Comparison of ENCODE assay signal across 18 cellular contexts in genomic region chr1:18890704-18891103, GRCh38. TPM values are rescaled to one million over a fixed set of nuclear protein-coding genes. Genes with fewer than 3 reads are reported as not detected.
A peak's percentile ranks its signal among the peaks of the same experiment; 100 is the strongest.
DNase-seq lines count a peak whose midpoint lies in the region; ATAC-seq and TF ChIP-seq lines count a peak whose summit lies in the region.
"Had no signal": no experiment of that assay in that cellular context is flagged by ENCODE, and none has a peak within 500 bp of the region (broad histone marks: within the 10 kb centered on the region; RNA-seq: fewer than 3 reads in every experiment).

No MANE protein-coding gene starts in this region.

- DNase-seq in AG08395 (ENCODE audit: low spot score) (peak; percentile 84), RWPE1 (ENCODE audit: low spot score) (no peak), fibroblast of peridontal ligament (ENCODE audit: extremely low read depth) (peak; percentile 84), natural killer cell (no peak)
- no peak for DNase-seq in activated T-helper 2 cell treated with anti-CD3 and anti-CD28 coated beads, Interferon-gamma antibody, Interleukin-2, Interleukin-4, amounts not matched to agents 10 μg/mL and 5 μg/mL and 100 μg/mL, durations not matched to agents 14 hours and 24 hours and 36 hours (ENCODE audit: low spot score)
- DNase-seq in CD4-positive, alpha-beta T cell: no peak
- no peak for DNase-seq in effector CD8-positive, alpha-beta T cell (lab: John Stamatoyannopoulos, UW)
- DNase-seq: activated naive CD8-positive, alpha-beta T cell treated with anti-CD3 and anti-CD28 coated beads for 36 hours; Caco-2; dermis blood vessel endothelial cell; NCI-H446; WERI-Rb-1 had no signal

- no peaks in the 10 kb centered on the region for H3K4me1 Mint-ChIP-seq in activated T-helper 2 cell treated with anti-CD3 and anti-CD28 coated beads, Interferon-gamma antibody, Interleukin-2, Interleukin-4, amounts not matched to agents 10 μg/mL and 5 μg/mL and 100 μg/mL, durations not matched to agents 14 hours and 24 hours and 36 hours (ENCODE audit: low read depth)
- H3K4me1 Mint-ChIP-seq in CD4-positive, alpha-beta T cell (ENCODE audit: low read depth): no peaks in the 10 kb centered on the region
- H3K4me1 Mint-ChIP-seq in natural killer cell: no peaks in the 10 kb centered on the region
- H3K4me1 Mint-ChIP-seq: activated naive CD8-positive, alpha-beta T cell treated with anti-CD3 and anti-CD28 coated beads for 36 hours had no signal

- no peaks in the 10 kb centered on the region for H3K36me3 Mint-ChIP-seq in activated T-helper 2 cell treated with anti-CD3 and anti-CD28 coated beads, Interferon-gamma antibody, Interleukin-2, Interleukin-4, amounts not matched to agents 10 μg/mL and 5 μg/mL and 100 μg/mL, durations not matched to agents 14 hours and 24 hours and 36 hours (ENCODE audit: low read depth)
- no peaks in the 10 kb centered on the region for H3K36me3 Mint-ChIP-seq in CD4-positive, alpha-beta T cell (ENCODE audit: low read depth)
- no peaks in the 10 kb centered on the region for H3K36me3 Mint-ChIP-seq in natural killer cell
- H3K36me3 Mint-ChIP-seq: activated naive CD8-positive, alpha-beta T cell treated with anti-CD3 and anti-CD28 coated beads for 36 hours; natural killer cell treated with Interleukin-12 subunit alpha and Interleukin-12 subunit beta and Interleukin-15 and Interleukin-18, amount 100 ng/mL, for 72 hours had no signal

- no peak overlapping the region for H3K4me3 Mint-ChIP-seq in activated T-helper 2 cell treated with anti-CD3 and anti-CD28 coated beads, Interferon-gamma antibody, Interleukin-2, Interleukin-4, amounts not matched to agents 10 μg/mL and 5 μg/mL and 100 μg/mL, durations not matched to agents 14 hours and 24 hours and 36 hours (ENCODE audit: low read depth)
- no peak overlapping the region for H3K4me3 Mint-ChIP-seq in CD4-positive, alpha-beta T cell
- no peak overlapping the region for H3K4me3 Mint-ChIP-seq in natural killer cell
- H3K4me3 Mint-ChIP-seq: activated naive CD8-positive, alpha-beta T cell treated with anti-CD3 and anti-CD28 coated beads for 36 hours; natural killer cell treated with Interleukin-12 subunit alpha and Interleukin-12 subunit beta and Interleukin-15 and Interleukin-18, amount 100 ng/mL, for 72 hours; stimulated activated naive CD8-positive, alpha-beta T cell treated with anti-CD3 and anti-CD28 coated beads, Interleukin-15, Interleukin-2, amounts not matched to agents 100 ng/mL and 50 ng/mL, for 24 hours had no signal

- CTCF ChIA-PET in RWPE1 (lab: Yijun Ruan, JAX): interaction anchor here (0.6 to 0.9 kb wide), 2 partner anchors 16 to 707 kb away, joined by 3 read pairs; no protein-coding TSS in a partner anchor
- CTCF ChIA-PET in CD4-positive, alpha-beta T cell (lab: Charles Lee): no interaction called here

- H3K4me1 ChIP-seq in muscle layer of duodenum (ENCODE audit: control insufficient read depth in 1 of 2, insufficient read depth in 2 of 2, low read length in 2 of 2): no peaks in the 10 kb centered on the region

- H3K4me3 ChIP-seq in muscle layer of duodenum (ENCODE audit: low read depth in 1 of 2, low read length in 2 of 2): no peak overlapping the region
- H3K4me3 ChIP-seq: A549 had no signal

- no peak for ATAC-seq in CD4-positive, alpha-beta T cell (ENCODE audit: poor library complexity)
- ATAC-seq in natural killer cell: no peak
- ATAC-seq: A549; natural killer cell treated with Interleukin-12 subunit alpha and Interleukin-12 subunit beta and Interleukin-15 and Interleukin-18, amount 100 ng/mL, for 72 hours had no signal

- no peak overlapping the region for H3K27ac Mint-ChIP-seq in activated T-helper 2 cell treated with anti-CD3 and anti-CD28 coated beads, Interferon-gamma antibody, Interleukin-2, Interleukin-4, amounts not matched to agents 10 μg/mL and 5 μg/mL and 100 μg/mL, durations not matched to agents 14 hours and 24 hours and 36 hours
- H3K27ac Mint-ChIP-seq in CD4-positive, alpha-beta T cell: no peak overlapping the region
- no peak overlapping the region for H3K27ac Mint-ChIP-seq in natural killer cell
- H3K27ac Mint-ChIP-seq: activated naive CD8-positive, alpha-beta T cell treated with anti-CD3 and anti-CD28 coated beads for 36 hours; natural killer cell treated with Interleukin-12 subunit alpha and Interleukin-12 subunit beta and Interleukin-15 and Interleukin-18, amount 100 ng/mL, for 72 hours; stimulated activated naive CD8-positive, alpha-beta T cell treated with anti-CD3 and anti-CD28 coated beads, Interleukin-15, Interleukin-2, amounts not matched to agents 100 ng/mL and 50 ng/mL, for 24 hours had no signal

- H3K36me3 ChIP-seq in muscle layer of duodenum (ENCODE audit: control insufficient read depth in 1 of 2, insufficient read depth in 2 of 2, low read length in 2 of 2): no peaks in the 10 kb centered on the region
- H3K36me3 ChIP-seq: WERI-Rb-1 had no signal

- H3K27ac ChIP-seq in RWPE1 (peak overlapping the region; percentile 20; the same call in 1 of the 2 replicates), muscle layer of duodenum (ENCODE audit: low read length) (peak overlapping the region; percentile 49)
- H3K27ac ChIP-seq in CD4-positive, alpha-beta T cell (ENCODE audit: low read depth, low read length): no peak overlapping the region
- H3K27ac ChIP-seq: A549, WERI-Rb-1 had no signal

- H3K9me3 Mint-ChIP-seq in activated T-helper 2 cell treated with anti-CD3 and anti-CD28 coated beads, Interferon-gamma antibody, Interleukin-2, Interleukin-4, amounts not matched to agents 10 μg/mL and 5 μg/mL and 100 μg/mL, durations not matched to agents 14 hours and 24 hours and 36 hours: no peaks in the 10 kb centered on the region
- no peaks in the 10 kb centered on the region for H3K9me3 Mint-ChIP-seq in CD4-positive, alpha-beta T cell
- H3K9me3 Mint-ChIP-seq in natural killer cell: no peaks in the 10 kb centered on the region
- H3K9me3 Mint-ChIP-seq: activated naive CD8-positive, alpha-beta T cell treated with anti-CD3 and anti-CD28 coated beads for 36 hours; natural killer cell treated with Interleukin-12 subunit alpha and Interleukin-12 subunit beta and Interleukin-15 and Interleukin-18, amount 100 ng/mL, for 72 hours; stimulated activated naive CD8-positive, alpha-beta T cell treated with anti-CD3 and anti-CD28 coated beads, Interleukin-15, Interleukin-2, amounts not matched to agents 100 ng/mL and 50 ng/mL, for 24 hours had no signal

- no peaks in the 10 kb centered on the region for H3K9me3 ChIP-seq in muscle layer of duodenum (ENCODE audit: control insufficient read depth in 1 of 2, low read length in 2 of 2)
- H3K9me3 ChIP-seq in CD4-positive, alpha-beta T cell (ENCODE audit: control insufficient read depth, low read length): no peaks in the 10 kb centered on the region
- H3K9me3 ChIP-seq: A549, Caco-2 had no signal

- no peak for TF ChIP-seq CTCF in RWPE1 (conservative IDR thresholded peaks at IDR 0.05; ENCODE audit: low read depth)
- TF ChIP-seq CTCF in CD4-positive, alpha-beta T cell (IDR thresholded peaks at IDR 0.05): no peak
- TF ChIP-seq CTCF in natural killer cell (IDR thresholded peaks at IDR 0.05): no peak

- intact Hi-C loops in activated T-helper 2 cell treated with anti-CD3 and anti-CD28 coated beads, Interferon-gamma antibody, Interleukin-2, Interleukin-4, amounts not matched to agents 10 μg/mL and 5 μg/mL and 100 μg/mL, durations not matched to agents 14 hours and 24 hours and 36 hours (cut with micrococcal nuclease): no loop called here
- intact Hi-C loops in CD4-positive, alpha-beta T cell (cut with DNase I, micrococcal nuclease): no loop called here
- intact Hi-C loops in natural killer cell (cut with micrococcal nuclease): no loop called here

- no peaks in the 10 kb centered on the region for H3K27me3 ChIP-seq in muscle layer of duodenum (ENCODE audit: low read depth, low read length)
- H3K27me3 ChIP-seq in CD4-positive, alpha-beta T cell (ENCODE audit: control insufficient read depth, insufficient read depth, low read length): no peaks in the 10 kb centered on the region

- no peaks in the 10 kb centered on the region for H3K27me3 Mint-ChIP-seq in activated T-helper 2 cell treated with anti-CD3 and anti-CD28 coated beads, Interferon-gamma antibody, Interleukin-2, Interleukin-4, amounts not matched to agents 10 μg/mL and 5 μg/mL and 100 μg/mL, durations not matched to agents 14 hours and 24 hours and 36 hours (ENCODE audit: low read depth)
- no peaks in the 10 kb centered on the region for H3K27me3 Mint-ChIP-seq in CD4-positive, alpha-beta T cell
- no peaks in the 10 kb centered on the region for H3K27me3 Mint-ChIP-seq in natural killer cell (ENCODE audit: low read depth in 2 of 2)
- H3K27me3 Mint-ChIP-seq: activated naive CD8-positive, alpha-beta T cell treated with anti-CD3 and anti-CD28 coated beads for 36 hours; natural killer cell treated with Interleukin-12 subunit alpha and Interleukin-12 subunit beta and Interleukin-15 and Interleukin-18, amount 100 ng/mL, for 72 hours; stimulated activated naive CD8-positive, alpha-beta T cell treated with anti-CD3 and anti-CD28 coated beads, Interleukin-15, Interleukin-2, amounts not matched to agents 100 ng/mL and 50 ng/mL, for 24 hours had no signal

- POLR2A ChIA-PET in RWPE1 (lab: Yijun Ruan, JAX; ENCODE audit: low non-redundant PET): no interaction called here
- POLR2A ChIA-PET in CD4-positive, alpha-beta T cell (lab: Charles Lee): no interaction called here

RNA-seq across cellular contexts. Expression of gene ALDH4A1, which starts 11.7 kb away (rescaled TPM):
- 4.4 and 5.0 TPM in 2 replicates for total RNA-seq in activated T-helper 2 cell treated with anti-CD3 and anti-CD28 coated beads, Interferon-gamma antibody, Interleukin-2, Interleukin-4, amounts not matched to agents 10 μg/mL and 5 μg/mL and 100 μg/mL, durations not matched to agents 14 hours and 24 hours and 36 hours
- under 1 TPM; 0.61 to 0.71 TPM for total RNA-seq in CD4-positive, alpha-beta T cell
- 1 to 10 TPM; 3.4 to 4.1 (median 3.7) TPM for total RNA-seq in natural killer cell

RNA-seq across cellular contexts. Expression of gene TAS1R2, which starts 31.2 kb away (rescaled TPM):
- total RNA-seq in activated T-helper 2 cell treated with anti-CD3 and anti-CD28 coated beads, Interferon-gamma antibody, Interleukin-2, Interleukin-4, amounts not matched to agents 10 μg/mL and 5 μg/mL and 100 μg/mL, durations not matched to agents 14 hours and 24 hours and 36 hours: not detected in 2 replicates
- total RNA-seq in CD4-positive, alpha-beta T cell: not detected
- total RNA-seq in natural killer cell: not detected
- total RNA-seq: activated naive CD8-positive, alpha-beta T cell treated with anti-CD3 and anti-CD28 coated beads for 36 hours; Caco-2; dermis blood vessel endothelial cell; natural killer cell treated with Interleukin-12 subunit alpha and Interleukin-12 subunit beta and Interleukin-15 and Interleukin-18, amount 100 ng/mL, for 72 hours; OCI-LY7; skeletal muscle tissue had no signal

Comparison
In these comparisons a context has a peak if more than half of its experiments do, and no peak if none do; other contexts are left out.
1. DNase-seq: peak in AG08395 (single experiment) and fibroblast of peridontal ligament (single experiment); none in RWPE1 (single experiment), activated T-helper 2 cell treated with anti-CD3 and anti-CD28 coated beads, Interferon-gamma antibody, Interleukin-2, Interleukin-4, amounts not matched to agents 10 μg/mL and 5 μg/mL and 100 μg/mL, durations not matched to agents 14 hours and 24 hours and 36 hours (single experiment), CD4-positive, alpha-beta T cell (0 of 10), effector CD8-positive, alpha-beta T cell (single experiment) and natural killer cell (single experiment).